In the genomic region with DNA sequence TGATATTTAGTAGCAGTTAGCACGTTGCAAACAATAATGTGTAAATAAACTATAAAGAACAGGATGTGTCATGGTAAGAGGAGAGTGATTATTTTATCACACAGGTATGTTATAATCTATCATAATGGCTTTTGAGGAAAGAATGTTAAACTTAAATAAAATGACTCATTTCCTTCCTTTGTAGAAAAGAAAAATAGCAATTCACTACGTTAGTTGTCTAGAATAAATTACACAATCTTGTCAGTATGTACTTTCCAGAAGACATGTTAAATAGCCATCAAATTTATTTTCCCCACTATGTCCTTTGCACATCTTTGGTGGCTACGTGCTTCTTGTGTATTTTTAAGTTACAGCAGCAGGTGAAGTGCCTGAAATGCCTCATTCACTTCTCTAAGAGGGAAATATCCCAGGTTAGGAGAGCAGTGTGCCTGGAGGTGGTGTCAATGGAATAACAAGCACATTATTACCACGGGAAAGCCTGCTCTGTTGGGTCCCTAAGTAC, we compare ENCODE assay signal across 16 cellular contexts.
DNase-seq lines count a peak whose midpoint lies in the region; ATAC-seq, FAIRE-seq and TF ChIP-seq lines count a peak whose summit lies in the region.
"Had no signal": no experiment of that assay in that cellular context is flagged by ENCODE, and none has a peak within 500 bp of the region (broad histone marks: within the 10 kb centered on the region; RNA-seq: fewer than 3 reads in every experiment).

No MANE protein-coding gene starts in this region.

- no peak overlapping the region for H3K4me3 Mint-ChIP-seq in glutamatergic neuron (ENCODE audit: unreplicated experiment)
- H3K4me3 Mint-ChIP-seq: activated CD4-positive, alpha-beta T cell treated with anti-CD3 and anti-CD28 coated beads, Interleukin-2, amount 10 ng/mL, durations not matched to agents 24 days and 14 days; brain; IgD-negative memory B cell had no signal

- 2% methylated on average over 4 of the region's 4 CpGs for WGBS in A549 (ENCODE audit: missing lambda C conversion rate)

- peak; percentile 28 to 74; a peak in 2 of 5 replicates for TF ChIP-seq EP300 in A549 (IDR thresholded peaks at IDR 0.05)

- no peak for TF ChIP-seq POLR2A in A549 (IDR thresholded peaks at IDR 0.05; ENCODE audit: low read length)

- POLR2A ChIA-PET in A549 (lab: Yijun Ruan, JAX): no interaction called here

- DNase-seq in A549 (ENCODE audit: low read depth in 1 of 2, low spot score in 1 of 2): peak; percentile 10 to 61
- peak; percentile 5 for DNase-seq in HPDE6-E6E7 (ENCODE audit: extremely low spot score)
- DNase-seq in RWPE2 (ENCODE audit: low spot score): no peak
- DNase-seq in fibroblast of the aortic adventitia (ENCODE audit: low read depth): peak; percentile 58
- no peak for DNase-seq in glutamatergic neuron
- DNase-seq in activated CD4-positive, alpha-beta T cell treated with anti-CD3 and anti-CD28 coated beads for 4 hours: no peak
- DNase-seq in activated CD4-positive, CD25-positive, alpha-beta regulatory T cell treated with anti-CD3 and anti-CD28 coated beads, Interleukin-2, amount 50 U/mL, for 72 hours: no peak
- DNase-seq: activated CD4-positive, alpha-beta T cell treated with anti-CD3 and anti-CD28 coated beads, Interleukin-2, amount 10 ng/mL, durations not matched to agents 24 days and 14 days; NCI-H187 treated with DMSO at 0.1 percent for 48 hours had no signal

- no peaks in the 10 kb centered on the region for H3K9me3 ChIP-seq in A549
- H3K9me3 ChIP-seq in RWPE2 (ENCODE audit: severe bottlenecking): no peaks in the 10 kb centered on the region
- H3K9me3 ChIP-seq: HAP-1 had no signal

- peak overlapping the region; percentile 62 to 87 for H3K27ac ChIP-seq in A549
- peak overlapping the region; percentile 99 for H3K27ac ChIP-seq in RWPE2 (ENCODE audit: poor library complexity, severe bottlenecking)

- peak; percentile 43 for FAIRE-seq in A549 (lab: Jason Lieb, UNC)
- FAIRE-seq: GM12878 had no signal

- H3K4me2 ChIP-seq in A549: peak overlapping the region; percentile 63

- no peaks in the 10 kb centered on the region for H3K27me3 ChIP-seq in RWPE2 (ENCODE audit: insufficient read depth, poor library complexity, severe bottlenecking)

- TF ChIP-seq RAD21 in A549 (conservative IDR thresholded peaks at IDR 0.05 in 1 of 2, IDR thresholded peaks at IDR 0.05 in 1 of 2): peak in 1 of 2 experiments; percentile 47; a peak in 2 of 5 replicates

- no peak for TF ChIP-seq CTCF in A549 (IDR thresholded peaks at IDR 0.05)
- TF ChIP-seq CTCF in RWPE2 (IDR thresholded peaks at IDR 0.05; ENCODE audit: poor library complexity, severe bottlenecking): no peak
- no peak for TF ChIP-seq CTCF in fibroblast of the aortic adventitia (IDR thresholded peaks at IDR 0.05; ENCODE audit: insufficient read depth, low read length)
- no peak for TF ChIP-seq CTCF in glutamatergic neuron (IDR thresholded peaks at IDR 0.05; ENCODE audit: partially characterized antibody, unreplicated experiment)

- peaks cover 43% of the 10 kb centered on the region for H3K4me1 ChIP-seq in A549
- H3K4me1 ChIP-seq in RWPE2 (ENCODE audit: insufficient read depth, poor library complexity, severe bottlenecking): peaks cover 63% of the 10 kb centered on the region
- H3K4me1 ChIP-seq: HAP-1 had no signal

- no peaks in the 10 kb centered on the region for H3K9me3 Mint-ChIP-seq in glutamatergic neuron (ENCODE audit: unreplicated experiment)
- H3K9me3 Mint-ChIP-seq: activated CD4-positive, alpha-beta T cell treated with anti-CD3 and anti-CD28 coated beads, Interleukin-2, amount 10 ng/mL, durations not matched to agents 24 days and 14 days; activated T-helper 2 cell treated with anti-CD3 and anti-CD28 coated beads, Interferon-gamma antibody, Interleukin-2, Interleukin-4, amounts not matched to agents 10 μg/mL and 5 μg/mL and 100 μg/mL, durations not matched to agents 14 hours and 24 hours and 36 hours; IgD-negative memory B cell had no signal

- peak; percentile 47 to 74; a peak in 5 of 6 replicates for ATAC-seq in A549
- ATAC-seq in RWPE2 (ENCODE audit: low read depth): peak; percentile 79
- ATAC-seq in HG02973 (IDR thresholded peaks at IDR 0.05; ENCODE audit: unreplicated experiment): no peak
- ATAC-seq: GM12878 had no signal

- H3K4me3 ChIP-seq in A549 (no peak overlapping the region), RWPE2 (ENCODE audit: severe bottlenecking) (no peak overlapping the region), fibroblast of the aortic adventitia (ENCODE audit: low read depth, low read length) (no peak overlapping the region)
- H3K4me3 ChIP-seq: GM12878, HAP-1 had no signal

- H3K27me3 Mint-ChIP-seq in glutamatergic neuron (ENCODE audit: unreplicated experiment): no peaks in the 10 kb centered on the region
- H3K27me3 Mint-ChIP-seq: activated CD4-positive, alpha-beta T cell treated with anti-CD3 and anti-CD28 coated beads, Interleukin-2, amount 10 ng/mL, durations not matched to agents 24 days and 14 days; brain; IgD-negative memory B cell; progenitor cell of endocrine pancreas had no signal

- H3K36me3 Mint-ChIP-seq in glutamatergic neuron (ENCODE audit: unreplicated experiment): no peaks in the 10 kb centered on the region
- H3K36me3 Mint-ChIP-seq: IgD-negative memory B cell had no signal

- H3K36me3 ChIP-seq in RWPE2 (ENCODE audit: low read depth): no peaks in the 10 kb centered on the region
- H3K36me3 ChIP-seq: HAP-1 had no signal

- CTCF ChIA-PET in A549 (lab: Yijun Ruan, JAX): no interaction called here

- no peaks in the 10 kb centered on the region for H3K4me1 Mint-ChIP-seq in glutamatergic neuron (ENCODE audit: low read depth, unreplicated experiment)
- H3K4me1 Mint-ChIP-seq: brain, IgD-negative memory B cell had no signal

- no peak overlapping the region for H3K27ac Mint-ChIP-seq in glutamatergic neuron (ENCODE audit: unreplicated experiment)
- H3K27ac Mint-ChIP-seq: activated CD4-positive, alpha-beta T cell treated with anti-CD3 and anti-CD28 coated beads, Interleukin-2, amount 10 ng/mL, durations not matched to agents 24 days and 14 days; activated T-helper 2 cell treated with anti-CD3 and anti-CD28 coated beads, Interferon-gamma antibody, Interleukin-2, Interleukin-4, amounts not matched to agents 10 μg/mL and 5 μg/mL and 100 μg/mL, durations not matched to agents 14 hours and 24 hours and 36 hours; IgD-negative memory B cell; progenitor cell of endocrine pancreas had no signal

TF ChIP-seq in A549, 52 proteins besides CTCF, POLR2A, EP300 and RAD21:
- TF ChIP-seq JUNB (IDR thresholded peaks at IDR 0.05) (peak; percentile 89), GATA3 (IDR thresholded peaks at IDR 0.05; ENCODE audit: borderline replicate concordance) (peak; percentile 87), RARB (CRISPR knock-in tag; IDR thresholded peaks at IDR 0.05) (no peak), HDAC2 (IDR thresholded peaks at IDR 0.05) (no peak), HOXA7 (CRISPR knock-in tag; IDR thresholded peaks at IDR 0.05) (no peak), NFE2L2 (conservative IDR thresholded peaks at IDR 0.05; ENCODE audit: low read length) (no peak), CEBPB (IDR thresholded peaks at IDR 0.05) (peak; percentile 75 to 85; a peak in 3 of 4 replicates), MYC (IDR thresholded peaks at IDR 0.05; ENCODE audit: borderline replicate concordance, low read length) (no peak), SREBF2 (IDR thresholded peaks at IDR 0.05) (no peak), ZC3H11A (IDR thresholded peaks at IDR 0.05) (no peak), FOSL2 (IDR thresholded peaks at IDR 0.05) (peak; percentile 84), FOSL2 (CRISPR knock-in tag; IDR thresholded peaks at IDR 0.05) (peak; percentile 87)
- TF ChIP-seq, protein P1, sequence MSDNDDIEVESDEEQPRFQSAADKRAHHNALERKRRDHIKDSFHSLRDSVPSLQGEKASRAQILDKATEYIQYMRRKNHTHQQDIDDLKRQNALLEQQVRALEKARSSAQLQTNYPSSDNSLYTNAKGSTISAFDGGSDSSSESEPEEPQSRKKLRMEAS (IDR thresholded peaks at IDR 0.05): no peak
- TF ChIP-seq, protein P2, sequence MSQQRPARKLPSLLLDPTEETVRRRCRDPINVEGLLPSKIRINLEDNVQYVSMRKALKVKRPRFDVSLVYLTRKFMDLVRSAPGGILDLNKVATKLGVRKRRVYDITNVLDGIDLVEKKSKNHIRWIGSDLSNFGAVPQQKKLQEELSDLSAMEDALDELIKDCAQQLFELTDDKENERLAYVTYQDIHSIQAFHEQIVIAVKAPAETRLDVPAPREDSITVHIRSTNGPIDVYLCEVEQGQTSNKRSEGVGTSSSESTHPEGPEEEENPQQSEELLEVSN (IDR thresholded peaks at IDR 0.05; ENCODE audit: borderline replicate concordance, low read depth): no peak
- TF ChIP-seq, protein P3, sequence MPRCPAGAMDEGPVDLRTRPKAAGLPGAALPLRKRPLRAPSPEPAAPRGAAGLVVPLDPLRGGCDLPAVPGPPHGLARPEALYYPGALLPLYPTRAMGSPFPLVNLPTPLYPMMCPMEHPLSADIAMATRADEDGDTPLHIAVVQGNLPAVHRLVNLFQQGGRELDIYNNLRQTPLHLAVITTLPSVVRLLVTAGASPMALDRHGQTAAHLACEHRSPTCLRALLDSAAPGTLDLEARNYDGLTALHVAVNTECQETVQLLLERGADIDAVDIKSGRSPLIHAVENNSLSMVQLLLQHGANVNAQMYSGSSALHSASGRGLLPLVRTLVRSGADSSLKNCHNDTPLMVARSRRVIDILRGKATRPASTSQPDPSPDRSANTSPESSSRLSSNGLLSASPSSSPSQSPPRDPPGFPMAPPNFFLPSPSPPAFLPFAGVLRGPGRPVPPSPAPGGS (IDR thresholded peaks at IDR 0.05): peak; percentile 58; the same call in 1 of the 3 replicates

Comparison
In these comparisons a context has a peak if more than half of its experiments do, and no peak if none do; other contexts are left out.
1. DNase-seq: peak in A549 (2 of 2), HPDE6-E6E7 (single experiment) and fibroblast of the aortic adventitia (single experiment); none in RWPE2 (single experiment), glutamatergic neuron (single experiment), activated CD4-positive, alpha-beta T cell treated with anti-CD3 and anti-CD28 coated beads for 4 hours (0 of 2) and activated CD4-positive, CD25-positive, alpha-beta regulatory T cell treated with anti-CD3 and anti-CD28 coated beads, Interleukin-2, amount 50 U/mL, for 72 hours (single experiment).